20 cellular contexts compared by ENCODE assay signal in the genomic region with DNA sequence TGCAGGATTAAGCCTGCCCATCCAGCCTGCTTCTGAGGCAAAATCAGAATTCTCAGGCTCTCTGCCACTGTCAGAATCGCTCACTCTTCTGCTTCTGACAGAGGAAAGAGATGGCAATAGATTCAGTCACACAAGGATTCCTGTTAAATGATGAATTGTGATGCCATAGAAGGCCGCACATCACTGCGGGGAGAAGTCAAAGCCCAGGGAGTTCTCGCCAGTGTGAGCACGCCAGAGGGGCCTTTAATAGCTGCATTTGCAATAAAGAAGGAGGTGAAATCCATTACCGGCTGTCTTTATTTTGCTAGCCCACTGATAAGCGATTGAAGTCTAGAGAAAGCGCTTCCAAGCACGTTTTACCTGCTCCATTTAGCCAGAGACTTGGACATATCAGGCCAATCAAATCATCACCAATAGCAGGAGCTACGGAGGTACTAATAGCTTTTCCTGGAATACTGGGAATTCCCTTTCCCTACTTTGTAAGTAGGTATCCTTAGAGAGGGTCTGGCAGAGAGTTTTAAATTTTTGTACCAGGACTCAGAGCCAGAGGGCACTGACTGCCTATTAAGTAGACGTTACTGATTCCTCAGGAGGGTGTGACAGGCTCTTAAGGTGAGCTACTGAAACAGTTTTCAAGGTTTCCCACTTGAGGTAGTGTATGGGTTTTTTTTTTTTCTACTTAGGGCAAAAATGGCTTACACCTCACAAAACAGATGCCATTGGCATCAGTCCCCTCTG. TPM values are rescaled to one million over a fixed set of nuclear protein-coding genes. Genes with fewer than 3 reads are reported as not detected.
A peak's percentile ranks its signal among the peaks of the same experiment; 100 is the strongest.
DNase-seq lines count a peak whose midpoint lies in the region; ATAC-seq, FAIRE-seq and TF ChIP-seq lines count a peak whose summit lies in the region.
"Had no signal": no experiment of that assay in that cellular context is flagged by ENCODE, and none has a peak within 500 bp of the region (broad histone marks: within the 10 kb centered on the region; RNA-seq: fewer than 3 reads in every experiment).

No MANE protein-coding gene starts in this region.

- H3K9me3 ChIP-seq in astrocyte (ENCODE audit: insufficient read depth, low read depth, low read length) (no peaks in the 10 kb centered on the region), neural cell (ENCODE audit: low read length) (no peaks in the 10 kb centered on the region)
- H3K9me3 ChIP-seq: gastrocnemius medialis had no signal

- peaks cover 10% of the 10 kb centered on the region for H3K4me1 Mint-ChIP-seq in astrocyte (ENCODE audit: low read depth, unreplicated experiment)
- H3K4me1 Mint-ChIP-seq: natural killer cell had no signal

- ATAC-seq in GM21723 (IDR thresholded peaks at IDR 0.05; ENCODE audit: unreplicated experiment) (peak; percentile 13), HG03442 (IDR thresholded peaks at IDR 0.05; ENCODE audit: unreplicated experiment) (peak; percentile 13), HG02571 (IDR thresholded peaks at IDR 0.05; ENCODE audit: unreplicated experiment) (no peak), GM19455 (IDR thresholded peaks at IDR 0.05; ENCODE audit: unreplicated experiment) (no peak)
- ATAC-seq: gastrocnemius medialis, natural killer cell had no signal

- no peaks in the 10 kb centered on the region for H3K27me3 Mint-ChIP-seq in astrocyte (ENCODE audit: low read depth, unreplicated experiment)

- H2AFZ ChIP-seq in astrocyte (ENCODE audit: low read depth, low read length) (no peak overlapping the region), neural cell (ENCODE audit: low read depth, low read length) (peak overlapping the region; percentile 17)
- H2AFZ ChIP-seq: PC-9 had no signal

- peak; percentile 66 for TF ChIP-seq EP300 in neural cell (conservative IDR thresholded peaks at IDR 0.05; ENCODE audit: poor library complexity, severe bottlenecking)

- no peak overlapping the region for H3K27ac Mint-ChIP-seq in astrocyte (ENCODE audit: unreplicated experiment)
- H3K27ac Mint-ChIP-seq: natural killer cell had no signal

- H3F3A ChIP-seq in neural cell (ENCODE audit: insufficient read depth, low read length, poor library complexity, severe bottlenecking): no peaks in the 10 kb centered on the region

- DNase-seq in astrocyte (ENCODE audit: low read depth): no peak
- DNase-seq in GM10248 (ENCODE audit: extremely low spot score): no peak
- no peak for DNase-seq in SKM-1 (lab: John Stamatoyannopoulos, UW; ENCODE audit: unreplicated experiment)
- DNase-seq: activated gamma-delta T cell; aorta; DMS53; gastrocnemius medialis; natural killer cell; NCI-H187 treated with DMSO at 0.1 percent for 48 hours; NCI-H526 treated with DMSO at 0.1 percent for 48 hours; stimulated activated naive CD4-positive, alpha-beta T cell treated with Interleukin-2 at 50 U/mL for 16 hours had no signal

- H3K4me3 Mint-ChIP-seq in astrocyte (ENCODE audit: unreplicated experiment): no peak overlapping the region
- H3K4me3 Mint-ChIP-seq: natural killer cell had no signal

- no peak overlapping the region for H3K27ac ChIP-seq in astrocyte (ENCODE audit: low read depth, low read length)
- peak overlapping the region; percentile 82 for H3K27ac ChIP-seq in neural cell (ENCODE audit: low read length)
- H3K27ac ChIP-seq: gastrocnemius medialis, PC-9 had no signal

- no peak for TF ChIP-seq CTCF in astrocyte (IDR thresholded peaks at IDR 0.05; ENCODE audit: insufficient read depth, low read depth, low read length)
- peak; percentile 48 for TF ChIP-seq CTCF in neural cell (IDR thresholded peaks at IDR 0.05; ENCODE audit: poor library complexity, severe bottlenecking)
- TF ChIP-seq CTCF in GM10248 (IDR thresholded peaks at IDR 0.05; ENCODE audit: control extremely low read depth, extremely low read depth, low read depth, missing control alignments): no peak

- H3K36me3 ChIP-seq in astrocyte (ENCODE audit: insufficient read depth, low read length) (no peaks in the 10 kb centered on the region), neural cell (ENCODE audit: insufficient read depth, low read length) (no peaks in the 10 kb centered on the region)
- H3K36me3 ChIP-seq: gastrocnemius medialis had no signal

- FAIRE-seq in astrocyte (lab: Jason Lieb, UNC): no peak
- FAIRE-seq: colon, endothelial cell of umbilical vein had no signal

- no peaks in the 10 kb centered on the region for H3K9me3 Mint-ChIP-seq in astrocyte (ENCODE audit: unreplicated experiment)
- H3K9me3 Mint-ChIP-seq: natural killer cell had no signal

- H3K27me3 ChIP-seq in astrocyte (ENCODE audit: insufficient read depth, low read length): no peaks in the 10 kb centered on the region
- H3K27me3 ChIP-seq in neural cell (ENCODE audit: insufficient read depth, low read depth, low read length): no peaks in the 10 kb centered on the region
- H3K27me3 ChIP-seq: gastrocnemius medialis had no signal

- POLR2A ChIA-PET in GM10248 (lab: Yijun Ruan, JAX): interaction anchor here (1.0 kb wide), 1 partner anchor 114 kb away, joined by 3 read pairs; no protein-coding TSS in a partner anchor

- TF ChIP-seq RAD21 in neural cell (conservative IDR thresholded peaks at IDR 0.05): no peak

- H3K4me1 ChIP-seq in astrocyte (ENCODE audit: insufficient read depth, low read length): peaks cover 2% of the 10 kb centered on the region

- H3K9ac ChIP-seq in astrocyte (ENCODE audit: low read length): peak overlapping the region; percentile 8
- H3K9ac ChIP-seq in neural cell (ENCODE audit: low read length): peak overlapping the region; percentile 57

- no peaks in the 10 kb centered on the region for H3K36me3 Mint-ChIP-seq in astrocyte (ENCODE audit: low read depth, unreplicated experiment)
- H3K36me3 Mint-ChIP-seq: natural killer cell had no signal

- H3K4me2 ChIP-seq in astrocyte (ENCODE audit: low read length) (no peak overlapping the region), neural cell (ENCODE audit: low read length) (peak overlapping the region; percentile 44)
- H3K4me2 ChIP-seq: PC-9 had no signal

- no peaks in the 10 kb centered on the region for H3K9me2 ChIP-seq in neural cell (ENCODE audit: insufficient read depth, low read length)

- H3K4me3 ChIP-seq in astrocyte (ENCODE audit: insufficient read depth, low read depth, low read length): no peak overlapping the region
- H3K4me3 ChIP-seq in neural cell (ENCODE audit: low read length): peak overlapping the region; percentile 37
- H3K4me3 ChIP-seq: gastrocnemius medialis, lung, PC-9 had no signal

- no peaks in the 10 kb centered on the region for H3K79me2 ChIP-seq in astrocyte (ENCODE audit: insufficient read depth, low read length)
- no peaks in the 10 kb centered on the region for H3K79me2 ChIP-seq in neural cell (replicated peaks; ENCODE audit: insufficient read depth, low read length)

- CTCF ChIA-PET in GM10248 (lab: Yijun Ruan, JAX): interaction anchor here (0.7 to 2.6 kb wide), 6 partner anchors 9 to 617 kb away, joined by 3 to 16 read pairs (median 3); a partner anchor contains a TSS

- H4K20me1 ChIP-seq in astrocyte (ENCODE audit: insufficient read depth, low read length): no peaks in the 10 kb centered on the region
- H4K20me1 ChIP-seq in neural cell (ENCODE audit: insufficient read depth): no peaks in the 10 kb centered on the region

TF ChIP-seq in neural cell, 6 proteins besides CTCF, POLR2A, EP300 and RAD21:
- TF ChIP-seq SMC3 (conservative IDR thresholded peaks at IDR 0.05; ENCODE audit: poor library complexity) (no peak), MXI1 (conservative IDR thresholded peaks at IDR 0.05; ENCODE audit: poor library complexity, severe bottlenecking) (peak; percentile 20), POLR2AphosphoS5 (IDR thresholded peaks at IDR 0.05) (peak; percentile 60), EZH2 (IDR thresholded peaks at IDR 0.05; ENCODE audit: borderline replicate concordance, insufficient read depth, low read length, poor library complexity, severe bottlenecking) (no peak)
- TF ChIP-seq, protein P1, sequence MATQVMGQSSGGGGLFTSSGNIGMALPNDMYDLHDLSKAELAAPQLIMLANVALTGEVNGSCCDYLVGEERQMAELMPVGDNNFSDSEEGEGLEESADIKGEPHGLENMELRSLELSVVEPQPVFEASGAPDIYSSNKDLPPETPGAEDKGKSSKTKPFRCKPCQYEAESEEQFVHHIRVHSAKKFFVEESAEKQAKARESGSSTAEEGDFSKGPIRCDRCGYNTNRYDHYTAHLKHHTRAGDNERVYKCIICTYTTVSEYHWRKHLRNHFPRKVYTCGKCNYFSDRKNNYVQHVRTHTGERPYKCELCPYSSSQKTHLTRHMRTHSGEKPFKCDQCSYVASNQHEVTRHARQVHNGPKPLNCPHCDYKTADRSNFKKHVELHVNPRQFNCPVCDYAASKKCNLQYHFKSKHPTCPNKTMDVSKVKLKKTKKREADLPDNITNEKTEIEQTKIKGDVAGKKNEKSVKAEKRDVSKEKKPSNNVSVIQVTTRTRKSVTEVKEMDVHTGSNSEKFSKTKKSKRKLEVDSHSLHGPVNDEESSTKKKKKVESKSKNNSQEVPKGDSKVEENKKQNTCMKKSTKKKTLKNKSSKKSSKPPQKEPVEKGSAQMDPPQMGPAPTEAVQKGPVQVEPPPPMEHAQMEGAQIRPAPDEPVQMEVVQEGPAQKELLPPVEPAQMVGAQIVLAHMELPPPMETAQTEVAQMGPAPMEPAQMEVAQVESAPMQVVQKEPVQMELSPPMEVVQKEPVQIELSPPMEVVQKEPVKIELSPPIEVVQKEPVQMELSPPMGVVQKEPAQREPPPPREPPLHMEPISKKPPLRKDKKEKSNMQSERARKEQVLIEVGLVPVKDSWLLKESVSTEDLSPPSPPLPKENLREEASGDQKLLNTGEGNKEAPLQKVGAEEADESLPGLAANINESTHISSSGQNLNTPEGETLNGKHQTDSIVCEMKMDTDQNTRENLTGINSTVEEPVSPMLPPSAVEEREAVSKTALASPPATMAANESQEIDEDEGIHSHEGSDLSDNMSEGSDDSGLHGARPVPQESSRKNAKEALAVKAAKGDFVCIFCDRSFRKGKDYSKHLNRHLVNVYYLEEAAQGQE (IDR thresholded peaks at IDR 0.05; ENCODE audit: borderline replicate concordance): peak; percentile 99

RNA-seq across cellular contexts. Expression of a gene that starts 10.1 kb away (rescaled TPM):
- total RNA-seq in astrocyte: 15.9 and 17.8 TPM in 2 replicates
- polyA plus RNA-seq in neural cell: 267 and 329 TPM in 2 replicates
- 126 and 133 TPM in 2 replicates for polyA minus RNA-seq in neural cell

Comparison
In these comparisons a context has a peak if more than half of its experiments do, and no peak if none do; other contexts are left out.
1. ATAC-seq: peak in GM21723 (single experiment) and HG03442 (single experiment); none in HG02571 (single experiment) and GM19455 (single experiment).